Comparison of ENCODE assay signal across 1 cellular context in genomic region chr19:7636691-7637373, GRCh38.
TF ChIP-seq lines count a peak whose summit lies in the region.

Gene STXBP2 (plus strand): TSS chr19:7637110. CDS start chr19:7637150, 40 bp downstream.

TF ChIP-seq in HepG2, 621 proteins besides CTCF, POLR2A, EP300 and RAD21 (continued from another document):
- no peak for TF ChIP-seq ZNF318 (CRISPR knock-in tag; IDR thresholded peaks at IDR 0.05)
- TF ChIP-seq ZNF253 (CRISPR knock-in tag; IDR thresholded peaks at IDR 0.05; ENCODE audit: borderline replicate concordance), result 0 out of 2 replicates have a peak, but pooled peaks have one; percentile 18
- TF ChIP-seq HNRNPH1 (optimal IDR thresholded peaks at IDR 0.05; ENCODE audit: low read depth, low read length), result no peak
- peak; percentile 85 for TF ChIP-seq RBFOX2 (IDR thresholded peaks at IDR 0.05; ENCODE audit: low read depth, low read length)
- TF ChIP-seq ZNF747 (CRISPR knock-in tag; IDR thresholded peaks at IDR 0.05; ENCODE audit: borderline replicate concordance), result peak; percentile 56; the same call in 1 of the 2 replicates
- no peak for TF ChIP-seq GPBP1L1 (CRISPR knock-in tag; IDR thresholded peaks at IDR 0.05)
- TF ChIP-seq ELF1 (CRISPR knock-in tag; IDR thresholded peaks at IDR 0.05), result peak; percentile 92
- no peak for TF ChIP-seq AKNA (CRISPR knock-in tag; IDR thresholded peaks at IDR 0.05; ENCODE audit: borderline replicate concordance)
- TF ChIP-seq DMAP1 (CRISPR knock-in tag; IDR thresholded peaks at IDR 0.05), result no peak
- no peak for TF ChIP-seq ZBTB26 (CRISPR knock-in tag; IDR thresholded peaks at IDR 0.05; ENCODE audit: borderline replicate concordance)
- no peak for TF ChIP-seq RNF2 (conservative IDR thresholded peaks at IDR 0.05; ENCODE audit: low read depth)
